ENCODE assay signal across 1 cellular context in the genomic region with DNA sequence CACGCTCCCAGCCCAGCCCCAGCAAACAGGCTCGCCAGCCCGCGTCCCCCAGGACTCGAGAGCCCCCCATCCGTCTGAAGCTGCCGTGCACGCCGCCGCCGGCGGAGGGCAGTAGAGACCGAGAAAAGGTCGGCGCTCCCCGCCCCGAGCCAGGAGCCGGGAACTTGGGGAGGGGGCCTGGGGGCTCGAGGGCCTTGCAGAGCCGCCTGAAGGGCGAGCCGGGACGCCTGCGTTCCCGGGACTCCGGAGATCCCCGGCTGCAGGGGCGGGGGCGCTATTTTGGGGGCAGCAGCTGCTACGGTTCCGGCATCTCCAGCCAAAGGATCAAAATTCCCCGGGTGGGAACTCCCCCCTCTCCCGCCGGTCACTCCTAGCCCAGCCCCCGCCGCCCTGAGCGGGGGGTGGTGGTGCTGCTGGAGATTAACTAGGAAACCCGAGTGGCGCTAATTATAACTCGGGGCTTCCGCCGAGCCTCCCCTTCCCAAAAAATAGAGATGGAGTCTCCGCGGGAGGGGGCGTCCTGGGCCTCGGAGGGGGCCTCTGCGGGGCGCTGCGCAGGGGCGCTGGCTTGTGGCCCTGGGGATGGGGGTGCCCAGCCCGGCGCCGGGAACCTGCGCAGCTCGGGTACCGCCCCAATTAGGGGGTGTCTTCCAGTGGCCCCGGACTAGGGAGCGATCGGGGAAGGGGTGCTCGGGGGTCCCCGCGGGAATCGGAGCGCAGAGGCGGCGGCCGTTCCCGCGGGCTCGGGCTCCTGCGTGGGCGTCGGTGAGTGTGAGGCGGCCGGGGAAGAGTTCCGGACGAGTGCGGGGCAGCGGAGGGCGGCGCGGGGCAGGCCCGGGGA.
TF ChIP-seq lines count a peak whose summit lies in the region.

No MANE protein-coding gene starts in this region.

TF ChIP-seq in neural cell, 6 proteins besides CTCF, POLR2A, EP300 and RAD21:
- TF ChIP-seq, protein P1, sequence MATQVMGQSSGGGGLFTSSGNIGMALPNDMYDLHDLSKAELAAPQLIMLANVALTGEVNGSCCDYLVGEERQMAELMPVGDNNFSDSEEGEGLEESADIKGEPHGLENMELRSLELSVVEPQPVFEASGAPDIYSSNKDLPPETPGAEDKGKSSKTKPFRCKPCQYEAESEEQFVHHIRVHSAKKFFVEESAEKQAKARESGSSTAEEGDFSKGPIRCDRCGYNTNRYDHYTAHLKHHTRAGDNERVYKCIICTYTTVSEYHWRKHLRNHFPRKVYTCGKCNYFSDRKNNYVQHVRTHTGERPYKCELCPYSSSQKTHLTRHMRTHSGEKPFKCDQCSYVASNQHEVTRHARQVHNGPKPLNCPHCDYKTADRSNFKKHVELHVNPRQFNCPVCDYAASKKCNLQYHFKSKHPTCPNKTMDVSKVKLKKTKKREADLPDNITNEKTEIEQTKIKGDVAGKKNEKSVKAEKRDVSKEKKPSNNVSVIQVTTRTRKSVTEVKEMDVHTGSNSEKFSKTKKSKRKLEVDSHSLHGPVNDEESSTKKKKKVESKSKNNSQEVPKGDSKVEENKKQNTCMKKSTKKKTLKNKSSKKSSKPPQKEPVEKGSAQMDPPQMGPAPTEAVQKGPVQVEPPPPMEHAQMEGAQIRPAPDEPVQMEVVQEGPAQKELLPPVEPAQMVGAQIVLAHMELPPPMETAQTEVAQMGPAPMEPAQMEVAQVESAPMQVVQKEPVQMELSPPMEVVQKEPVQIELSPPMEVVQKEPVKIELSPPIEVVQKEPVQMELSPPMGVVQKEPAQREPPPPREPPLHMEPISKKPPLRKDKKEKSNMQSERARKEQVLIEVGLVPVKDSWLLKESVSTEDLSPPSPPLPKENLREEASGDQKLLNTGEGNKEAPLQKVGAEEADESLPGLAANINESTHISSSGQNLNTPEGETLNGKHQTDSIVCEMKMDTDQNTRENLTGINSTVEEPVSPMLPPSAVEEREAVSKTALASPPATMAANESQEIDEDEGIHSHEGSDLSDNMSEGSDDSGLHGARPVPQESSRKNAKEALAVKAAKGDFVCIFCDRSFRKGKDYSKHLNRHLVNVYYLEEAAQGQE (IDR thresholded peaks at IDR 0.05; ENCODE audit: borderline replicate concordance): no peak
- TF ChIP-seq SMC3 (conservative IDR thresholded peaks at IDR 0.05; ENCODE audit: poor library complexity): peak; percentile 82
- no peak for TF ChIP-seq MXI1 (conservative IDR thresholded peaks at IDR 0.05; ENCODE audit: poor library complexity, severe bottlenecking)
- TF ChIP-seq EZH2 (IDR thresholded peaks at IDR 0.05; ENCODE audit: borderline replicate concordance, insufficient read depth, low read length, poor library complexity, severe bottlenecking): peak; percentile 56
- peak; percentile 30 for TF ChIP-seq TAF1 (IDR thresholded peaks at IDR 0.05; ENCODE audit: low read depth)
